In the genomic region with DNA sequence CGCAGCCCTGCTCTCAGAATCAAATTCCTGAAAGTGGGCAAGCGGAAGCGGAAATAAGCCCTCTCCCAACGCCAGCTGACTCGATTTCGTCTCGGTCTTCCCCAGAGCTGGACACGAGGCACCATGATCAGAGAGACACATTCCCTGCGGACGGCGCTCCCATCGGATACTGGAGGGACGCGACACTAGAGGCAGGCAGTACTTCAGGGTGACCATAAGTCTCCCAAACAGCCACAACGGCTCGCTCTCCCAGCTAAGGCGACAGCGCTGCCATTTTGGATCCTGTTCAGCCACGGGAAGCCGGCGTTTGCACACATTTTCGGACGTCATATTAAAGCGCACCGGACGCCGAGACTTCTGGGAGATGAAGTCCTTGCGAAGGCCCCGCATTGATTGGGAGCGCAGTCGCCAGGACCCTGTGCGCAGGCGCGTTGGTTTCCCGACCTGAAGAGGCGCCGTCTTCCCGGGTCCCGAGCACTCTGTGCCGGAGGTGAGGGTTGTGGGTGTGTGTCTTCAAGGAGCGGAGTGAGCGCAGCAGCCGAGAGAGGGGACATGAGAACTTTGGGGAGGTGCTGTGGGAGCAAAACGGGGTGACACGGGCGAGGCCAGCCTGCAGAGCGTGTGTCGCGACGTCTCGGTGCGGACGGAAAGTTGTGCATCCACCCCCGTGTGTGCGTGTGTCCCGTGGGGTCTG, we compare ENCODE assay signal across 8 cellular contexts.
A peak's percentile ranks its signal among the peaks of the same experiment; 100 is the strongest.
DNase-seq lines count a peak whose midpoint lies in the region; ATAC-seq and TF ChIP-seq lines count a peak whose summit lies in the region.

TSS of gene ZNF2 (plus strand) at position 439 of the 694 bp plus-strand sequence. CDS start 10,418 bp downstream, outside the sequence.

- no peaks in the 10 kb centered on the region for H3K9me3 ChIP-seq in OCI-LY3 (ENCODE audit: insufficient read depth, low read length)

- peaks cover 11% of the 10 kb centered on the region for H3K4me1 ChIP-seq in OCI-LY3 (ENCODE audit: low read length)

- H3K79me2 ChIP-seq in OCI-LY3 (ENCODE audit: low read length), result peaks cover 12% of the 10 kb centered on the region

- peak within 1 kb of the TSS; percentile 86 for H3K4me2 ChIP-seq in OCI-LY3 (ENCODE audit: low read length)

- DNase-seq in DMS114 treated with DMSO at 0.1 percent for 48 hours (lab: John Stamatoyannopoulos, UW; ENCODE audit: unreplicated experiment) (peak; percentile 96), HuH-7.5 (ENCODE audit: low spot score) (peak; percentile 96), activated T-cell treated with anti-CD3 and anti-CD28 coated beads for 24 hours (ENCODE audit: low read depth) (peak; percentile 96), epidermal melanocyte (ENCODE audit: insufficient read length, low spot score) (peak; percentile 99), midbrain (lab: John Stamatoyannopoulos, UW) (peak; percentile 99)
- peak; percentile 94 to 95 for DNase-seq in stimulated activated CD8-positive, alpha-beta memory T cell treated with anti-CD3 and anti-CD28 coated beads, Interleukin-15, amount 100 ng/mL, for 48 hours (ENCODE audit: low read depth in 2 of 2)

- no peaks in the 10 kb centered on the region for H4K20me1 ChIP-seq in OCI-LY3 (ENCODE audit: insufficient read depth, low read length)

- peak within 1 kb of the TSS; percentile 88 for H3K4me3 ChIP-seq in OCI-LY3 (ENCODE audit: low read length)

- no peak for TF ChIP-seq CTCF in OCI-LY3 (IDR thresholded peaks at IDR 0.05; ENCODE audit: low read depth, low read length)

- peak within 1 kb of the TSS; percentile 49 for H3K27ac ChIP-seq in OCI-LY3 (ENCODE audit: low read length)

- peak within 1 kb of the TSS; percentile 90 for H2AFZ ChIP-seq in OCI-LY3 (ENCODE audit: low read depth, low read length)

- H3K9ac ChIP-seq in OCI-LY3 (ENCODE audit: low read length), result peak within 1 kb of the TSS; percentile 87

- peak; percentile 93 for ATAC-seq in GM21528 (IDR thresholded peaks at IDR 0.05; ENCODE audit: low FRiP score, unreplicated experiment)

- no peaks in the 10 kb centered on the region for H3K27me3 ChIP-seq in OCI-LY3 (ENCODE audit: low read depth, low read length)

- H3K36me3 ChIP-seq in OCI-LY3 (replicated peaks; ENCODE audit: low read depth, low read length), result peaks cover 8% of the 10 kb centered on the region

Comparison
In these comparisons a context has a peak if more than half of its experiments do, and no peak if none do; other contexts are left out.
1. Peak in every context shown above with its lines: DNase-seq, ATAC-seq, H3K4me3 ChIP-seq and H3K27ac ChIP-seq.